Comparison of ENCODE assay signal across 16 cellular contexts in genomic region chr16:11024333-11025053, GRCh38.
DNase-seq lines count a peak whose midpoint lies in the region; ATAC-seq and TF ChIP-seq lines count a peak whose summit lies in the region.
"Had no signal": no experiment of that assay in that cellular context is flagged by ENCODE, and none has a peak within 500 bp of the region (broad histone marks: within the 10 kb centered on the region; RNA-seq: fewer than 3 reads in every experiment).

No MANE protein-coding gene starts in this region.

- H3K4me1 ChIP-seq in mucosa of descending colon (ENCODE audit: low read depth) (peaks cover 3% of the 10 kb centered on the region), esophagus muscularis mucosa (peaks cover 0 to 8% (median 0%) of the 10 kb centered on the region in 4 donors)
- H3K4me1 ChIP-seq: sigmoid colon, SJCRH30, tibial artery had no signal

- no peaks in the 10 kb centered on the region for H3K27me3 Mint-ChIP-seq in activated CD4-positive, alpha-beta memory T cell treated with anti-CD3 and anti-CD28 coated beads, Interleukin-2, amount 10 ng/mL, durations not matched to agents 7 days and 5 days
- H3K27me3 Mint-ChIP-seq: naive thymus-derived CD8-positive, alpha-beta T cell had no signal

- no peak for TF ChIP-seq POLR2A in esophagus muscularis mucosa (IDR thresholded peaks at IDR 0.05; ENCODE audit: low read depth)

- no peaks in the 10 kb centered on the region for H3K36me3 ChIP-seq in mucosa of descending colon (ENCODE audit: low read depth)
- peaks cover 27 to 71% (median 64%) of the 10 kb centered on the region in 4 donors for H3K36me3 ChIP-seq in esophagus muscularis mucosa

- CTCF ChIA-PET in activated CD4-positive, alpha-beta memory T cell treated with anti-CD3 and anti-CD28 coated beads, Interleukin-2, amount 10 ng/mL, durations not matched to agents 7 days and 5 days (lab: Charles Lee), result interaction anchor here (1.1 kb wide), 1 partner anchor 54 kb away, joined by 3 read pairs; no protein-coding TSS in a partner anchor

- no peak overlapping the region for H3K27ac ChIP-seq in esophagus muscularis mucosa (replicated peaks in 1 of 4)
- H3K27ac ChIP-seq: sigmoid colon, SJCRH30, tibial artery had no signal

- intact Hi-C loops in mucosa of descending colon (cut with DNase I, micrococcal nuclease), result no loop called here
- intact Hi-C loops in esophagus muscularis mucosa (cut with DNase I), result no loop called here

- H3K27me3 ChIP-seq in esophagus muscularis mucosa, result no peaks in the 10 kb centered on the region
- H3K27me3 ChIP-seq: sigmoid colon, SJCRH30, tibial artery had no signal

- no peak for TF ChIP-seq EP300 in esophagus muscularis mucosa (IDR thresholded peaks at IDR 0.05)

- TF ChIP-seq CTCF in mucosa of descending colon (IDR thresholded peaks at IDR 0.05), result no peak
- TF ChIP-seq CTCF in esophagus muscularis mucosa (IDR thresholded peaks at IDR 0.05), result no peak

- H3K4me3 Mint-ChIP-seq in activated CD4-positive, alpha-beta memory T cell treated with anti-CD3 and anti-CD28 coated beads, Interleukin-2, amount 10 ng/mL, durations not matched to agents 7 days and 5 days, result no peak overlapping the region
- H3K4me3 Mint-ChIP-seq: naive thymus-derived CD8-positive, alpha-beta T cell had no signal

- peaks cover 30% of the 10 kb centered on the region for H3K4me1 Mint-ChIP-seq in activated CD4-positive, alpha-beta memory T cell treated with anti-CD3 and anti-CD28 coated beads, Interleukin-2, amount 10 ng/mL, durations not matched to agents 7 days and 5 days

- peak overlapping the region; percentile 56 for H3K27ac Mint-ChIP-seq in activated CD4-positive, alpha-beta memory T cell treated with anti-CD3 and anti-CD28 coated beads, Interleukin-2, amount 10 ng/mL, durations not matched to agents 7 days and 5 days

- peak; percentile 23 to 52 for ATAC-seq in activated CD4-positive, CD25-positive, alpha-beta regulatory T cell treated with anti-CD3 and anti-CD28 coated beads, Interleukin-2, amount 50 U/mL, for 24 hours
- peak; percentile 38 for ATAC-seq in HG02642 (IDR thresholded peaks at IDR 0.05; ENCODE audit: poor library complexity, unreplicated experiment)
- ATAC-seq in mucosa of descending colon, result peak; percentile 74
- ATAC-seq: naive thymus-derived CD8-positive, alpha-beta T cell had no signal

- no peak for DNase-seq in activated CD4-positive, CD25-positive, alpha-beta regulatory T cell (lab: John Stamatoyannopoulos, UW)
- DNase-seq in activated CD4-positive, alpha-beta memory T cell treated with anti-CD3 and anti-CD28 coated beads, Interleukin-2, amount 10 ng/mL, durations not matched to agents 7 days and 5 days, result no peak
- DNase-seq in mucosa of descending colon (no peak), CD1c-positive myeloid dendritic cell (ENCODE audit: extremely low spot score) (no peak), esophagus muscularis mucosa (ENCODE audit: extremely low spot score) (no peak), DMS53 treated with DMSO at 0.1 percent for 48 hours (lab: John Stamatoyannopoulos, UW; ENCODE audit: unreplicated experiment) (no peak)
- DNase-seq: dermis blood vessel endothelial cell; DMS 273 treated with DMSO at 0.1 percent for 48 hours; kidney; naive thymus-derived CD8-positive, alpha-beta T cell; NCI-H1436 treated with DMSO at 0.1 percent for 48 hours; sigmoid colon; SJCRH30; tibial artery had no signal

- peaks cover 38% of the 10 kb centered on the region for H3K9me3 Mint-ChIP-seq in activated CD4-positive, alpha-beta memory T cell treated with anti-CD3 and anti-CD28 coated beads, Interleukin-2, amount 10 ng/mL, durations not matched to agents 7 days and 5 days

- H3K9me3 ChIP-seq in mucosa of descending colon, result no peaks in the 10 kb centered on the region
- peaks cover 0 to 25% (median 9%) of the 10 kb centered on the region in 4 donors for H3K9me3 ChIP-seq in esophagus muscularis mucosa

- H3K36me3 Mint-ChIP-seq in activated CD4-positive, alpha-beta memory T cell treated with anti-CD3 and anti-CD28 coated beads, Interleukin-2, amount 10 ng/mL, durations not matched to agents 7 days and 5 days (ENCODE audit: low read depth), result peaks cover 88% of the 10 kb centered on the region

- POLR2A ChIA-PET in activated CD4-positive, alpha-beta memory T cell treated with anti-CD3 and anti-CD28 coated beads, Interleukin-2, amount 10 ng/mL, durations not matched to agents 7 days and 5 days (lab: Charles Lee), result interaction anchor here (1.0 to 3.6 kb wide), 9 partner anchors 10 to 234 kb away, joined by 3 to 20 read pairs (median 5); partner anchors contain the start of gene SOCS1

- WGBS in esophagus muscularis mucosa, result 98% methylated on average over 9 of the region's 9 CpGs

- H3K4me3 ChIP-seq in mucosa of descending colon (no peak overlapping the region), esophagus muscularis mucosa (no peak overlapping the region)
- H3K4me3 ChIP-seq: sigmoid colon, SJCRH30, tibial artery had no signal
